In the genomic region with DNA sequence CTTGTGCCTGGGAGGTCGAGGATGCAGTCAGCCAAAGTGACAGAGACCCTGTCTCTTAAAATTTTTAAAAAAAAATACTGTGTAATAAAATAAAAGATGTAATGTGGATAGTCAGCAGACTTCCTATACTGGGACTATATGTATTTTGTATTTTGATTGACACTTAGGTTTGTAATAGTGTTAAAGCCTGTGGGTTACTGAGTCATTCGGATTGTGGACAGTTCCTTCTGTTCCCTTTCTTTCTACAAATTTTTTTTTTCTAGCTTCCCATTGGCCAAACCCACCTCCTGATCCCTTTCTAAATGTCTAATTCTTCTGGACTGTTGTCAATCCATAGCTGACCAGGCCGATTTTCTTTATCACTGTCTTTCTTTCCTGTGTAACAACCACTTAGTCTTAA, we compare ENCODE assay signal across 15 cellular contexts.
DNase-seq lines count a peak whose midpoint lies in the region; ATAC-seq and TF ChIP-seq lines count a peak whose summit lies in the region.
"Had no signal": no experiment of that assay in that cellular context is flagged by ENCODE, and none has a peak within 500 bp of the region (broad histone marks: within the 10 kb centered on the region; RNA-seq: fewer than 3 reads in every experiment).

No MANE protein-coding gene starts in this region.

- peak; percentile 53 for DNase-seq in EH (ENCODE audit: low read depth)
- DNase-seq in OCI-M1 (lab: John Stamatoyannopoulos, UW), result peak; percentile 11
- peak; percentile 24 to 56 for DNase-seq in cardiac fibroblast (ENCODE audit: low read depth in 2 of 2)
- DNase-seq in mesenchymal stem cell, result peak; percentile 73
- DNase-seq in heart left ventricle, result no peak
- no peak for DNase-seq in GDM1 (lab: John Stamatoyannopoulos, UW)
- no peak for DNase-seq in natural killer cell treated with Interleukin-12 subunit alpha and Interleukin-12 subunit beta and Interleukin-15 and Interleukin-18, amount 100 ng/mL, for 72 hours (ENCODE audit: low spot score)
- DNase-seq: activated naive CD4-positive, alpha-beta T cell treated with anti-CD3 and anti-CD28 coated beads for 36 hours; Calu3; NCI-H187 treated with DMSO at 0.1 percent for 48 hours; Right ventricle myocardium superior had no signal

- H3K27ac ChIP-seq in mesenchymal stem cell (ENCODE audit: low read length, poor library complexity, severe bottlenecking), result peak overlapping the region; percentile 54
- no peak overlapping the region for H3K27ac ChIP-seq in heart left ventricle
- H3K27ac ChIP-seq: prostate gland, tibial nerve had no signal

- peak overlapping the region; percentile 26 for H3K9ac ChIP-seq in mesenchymal stem cell (ENCODE audit: low read length)

- no peak overlapping the region for H3K4me2 ChIP-seq in mesenchymal stem cell (ENCODE audit: low read length, poor library complexity, severe bottlenecking)

- H3K27me3 ChIP-seq in mesenchymal stem cell (ENCODE audit: control insufficient read depth in 1 of 2, insufficient read depth in 1 of 2, low read length in 2 of 2), result no peaks in the 10 kb centered on the region
- H3K27me3 ChIP-seq in heart left ventricle, result no peaks in the 10 kb centered on the region
- H3K27me3 ChIP-seq: tibial nerve had no signal

- no peak for TF ChIP-seq POLR2A in heart left ventricle (IDR thresholded peaks at IDR 0.05)

- H2AK5ac ChIP-seq in mesenchymal stem cell (ENCODE audit: low read length, severe bottlenecking), result no peak overlapping the region

- H3K27me3 Mint-ChIP-seq in natural killer cell treated with Interleukin-12 subunit alpha and Interleukin-12 subunit beta and Interleukin-15 and Interleukin-18, amount 100 ng/mL, for 72 hours, result no peaks in the 10 kb centered on the region
- H3K27me3 Mint-ChIP-seq: dendritic cell treated with granulocyte-macrophage colony-stimulating factor and Interleukin-4, amounts not matched to agents 40 ng/mL and 50 ng/mL, for 4 days had no signal

- no peak overlapping the region for H4K8ac ChIP-seq in mesenchymal stem cell (ENCODE audit: low read length)

- H4K91ac ChIP-seq in mesenchymal stem cell (ENCODE audit: low read length), result no peak overlapping the region

- H3K23ac ChIP-seq in mesenchymal stem cell (ENCODE audit: low read length in 2 of 2), result no peak overlapping the region

- H3K4me3 Mint-ChIP-seq in natural killer cell treated with Interleukin-12 subunit alpha and Interleukin-12 subunit beta and Interleukin-15 and Interleukin-18, amount 100 ng/mL, for 72 hours, result no peak overlapping the region
- H3K4me3 Mint-ChIP-seq: activated naive CD4-positive, alpha-beta T cell treated with anti-CD3 and anti-CD28 coated beads for 36 hours; dendritic cell treated with granulocyte-macrophage colony-stimulating factor and Interleukin-4, amounts not matched to agents 40 ng/mL and 50 ng/mL, for 4 days had no signal

- H3K4me1 Mint-ChIP-seq in natural killer cell treated with Interleukin-12 subunit alpha and Interleukin-12 subunit beta and Interleukin-15 and Interleukin-18, amount 100 ng/mL, for 72 hours (ENCODE audit: low read depth in 2 of 2), result peaks cover 9 to 12% of the 10 kb centered on the region in 2 donors

- no peak overlapping the region for H3K14ac ChIP-seq in mesenchymal stem cell (ENCODE audit: low read length in 2 of 2)

- H3K36me3 ChIP-seq in mesenchymal stem cell (ENCODE audit: control insufficient read depth in 1 of 2, insufficient read depth in 2 of 2, low read depth in 1 of 2, low read length in 2 of 2) (peaks cover 6 to 40% of the 10 kb centered on the region in 2 experiments), heart left ventricle (peaks cover 0 to 59% (median 51%) of the 10 kb centered on the region in 9 donors)
- H3K36me3 ChIP-seq: prostate gland had no signal

- no peak overlapping the region for H3K18ac ChIP-seq in mesenchymal stem cell (ENCODE audit: low read depth in 1 of 2, low read length in 2 of 2)

- no peak overlapping the region for H2BK12ac ChIP-seq in mesenchymal stem cell (ENCODE audit: low read length in 2 of 2)

- WGBS in mesenchymal stem cell, result 57% methylated on average over 1 of the region's 3 CpGs
- 71 to 79% (median 77%) methylated on average over 3 of the region's 3 CpGs for WGBS in heart left ventricle, 4 donors

- intact Hi-C loops in heart left ventricle (cut with DNase I), result no loop called here

- no peak overlapping the region for H2BK5ac ChIP-seq in mesenchymal stem cell (ENCODE audit: low read depth, low read length, poor library complexity, severe bottlenecking)

- H3K4me3 ChIP-seq in cardiac fibroblast (replicated peaks in 1 of 2; ENCODE audit: low read depth in 2 of 2, low read length in 2 of 2), result no peak overlapping the region
- no peak overlapping the region for H3K4me3 ChIP-seq in mesenchymal stem cell (ENCODE audit: insufficient read depth in 1 of 2, low read depth in 1 of 2, low read length in 2 of 2)
- H3K4me3 ChIP-seq in heart left ventricle, result no peak overlapping the region
- H3K4me3 ChIP-seq: prostate gland, tibial nerve had no signal

- ATAC-seq in heart left ventricle (no peak), GM19455 (IDR thresholded peaks at IDR 0.05; ENCODE audit: unreplicated experiment) (no peak)
- ATAC-seq in natural killer cell treated with Interleukin-12 subunit alpha and Interleukin-12 subunit beta and Interleukin-15 and Interleukin-18, amount 100 ng/mL, for 72 hours, result no peak

- H3K9me3 ChIP-seq in mesenchymal stem cell (ENCODE audit: control insufficient read depth, low read length) (no peaks in the 10 kb centered on the region), heart left ventricle (peaks cover 0 to 15% (median 0%) of the 10 kb centered on the region in 12 donors)
- H3K9me3 ChIP-seq: prostate gland had no signal

- peaks cover 20% of the 10 kb centered on the region for H3K79me1 ChIP-seq in mesenchymal stem cell (replicated peaks; ENCODE audit: low read length, poor library complexity, severe bottlenecking)

- H2BK120ac ChIP-seq in mesenchymal stem cell (ENCODE audit: low read depth, low read length), result no peak overlapping the region

- no peak overlapping the region for H2BK15ac ChIP-seq in mesenchymal stem cell (ENCODE audit: low read depth, poor library complexity, severe bottlenecking)

- TF ChIP-seq CTCF in cardiac fibroblast (IDR thresholded peaks at IDR 0.05; ENCODE audit: low read depth, low read length) (no peak), heart left ventricle (IDR thresholded peaks at IDR 0.05) (no peak)

- H3K4me1 ChIP-seq in mesenchymal stem cell (ENCODE audit: control insufficient read depth, insufficient read depth, low read depth, low read length) (peaks cover 6% of the 10 kb centered on the region), heart left ventricle (peaks cover 0 to 9% (median 0%) of the 10 kb centered on the region in 12 donors)
- H3K4me1 ChIP-seq: prostate gland had no signal

- no peak overlapping the region for H3K4ac ChIP-seq in mesenchymal stem cell (ENCODE audit: low read depth in 1 of 2, low read length in 2 of 2)

- H2AFZ ChIP-seq in mesenchymal stem cell (ENCODE audit: low read depth, low read length), result no peak overlapping the region

- no peaks in the 10 kb centered on the region for H3K9me3 Mint-ChIP-seq in natural killer cell treated with Interleukin-12 subunit alpha and Interleukin-12 subunit beta and Interleukin-15 and Interleukin-18, amount 100 ng/mL, for 72 hours
- H3K9me3 Mint-ChIP-seq: dendritic cell treated with granulocyte-macrophage colony-stimulating factor and Interleukin-4, amounts not matched to agents 40 ng/mL and 50 ng/mL, for 4 days had no signal

- peaks cover 25% of the 10 kb centered on the region for H3K36me3 Mint-ChIP-seq in natural killer cell treated with Interleukin-12 subunit alpha and Interleukin-12 subunit beta and Interleukin-15 and Interleukin-18, amount 100 ng/mL, for 72 hours

- no peak overlapping the region for H3K27ac Mint-ChIP-seq in natural killer cell treated with Interleukin-12 subunit alpha and Interleukin-12 subunit beta and Interleukin-15 and Interleukin-18, amount 100 ng/mL, for 72 hours
- H3K27ac Mint-ChIP-seq: activated naive CD4-positive, alpha-beta T cell treated with anti-CD3 and anti-CD28 coated beads for 36 hours; dendritic cell treated with granulocyte-macrophage colony-stimulating factor and Interleukin-4, amounts not matched to agents 40 ng/mL and 50 ng/mL, for 4 days had no signal

Comparison
In these comparisons a context has a peak if more than half of its experiments do, and no peak if none do; other contexts are left out.
1. DNase-seq: peak in EH (single experiment), OCI-M1 (single experiment), cardiac fibroblast (2 of 2) and mesenchymal stem cell (single experiment); none in heart left ventricle (0 of 5), GDM1 (single experiment) and natural killer cell treated with Interleukin-12 subunit alpha and Interleukin-12 subunit beta and Interleukin-15 and Interleukin-18, amount 100 ng/mL, for 72 hours (single experiment).